1 cellular context compared by ENCODE assay signal in the genomic region with DNA sequence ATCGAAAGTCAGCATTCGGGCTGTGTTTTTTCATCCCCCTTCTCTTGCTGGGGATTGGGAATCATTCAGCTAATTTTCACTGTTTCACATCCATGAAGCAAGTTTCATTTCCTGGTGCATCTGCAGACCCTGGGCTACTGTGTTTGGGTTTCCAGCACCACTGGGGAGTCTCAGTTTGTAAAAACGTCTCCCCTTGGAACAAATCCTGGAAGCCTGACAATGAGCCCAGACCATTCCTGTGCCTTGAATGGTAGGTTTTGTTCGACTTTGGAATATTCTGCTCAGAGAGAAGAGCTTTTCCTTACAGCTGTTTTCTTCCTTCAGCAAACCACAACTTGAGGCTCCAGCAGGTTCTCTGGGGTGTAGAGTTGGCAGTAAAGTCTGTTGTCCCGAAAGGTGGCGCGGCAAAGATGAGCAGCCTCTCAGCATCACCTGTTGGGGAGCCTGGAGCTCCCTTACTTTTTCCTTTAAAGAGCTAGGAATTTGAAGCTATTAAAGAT.
TF ChIP-seq lines count a peak whose summit lies in the region.

No MANE protein-coding gene starts in this region.

TF ChIP-seq in WTC11, 78 proteins besides CTCF, POLR2A, EP300 and RAD21 (continued from another document):
- TF ChIP-seq, protein P1, sequence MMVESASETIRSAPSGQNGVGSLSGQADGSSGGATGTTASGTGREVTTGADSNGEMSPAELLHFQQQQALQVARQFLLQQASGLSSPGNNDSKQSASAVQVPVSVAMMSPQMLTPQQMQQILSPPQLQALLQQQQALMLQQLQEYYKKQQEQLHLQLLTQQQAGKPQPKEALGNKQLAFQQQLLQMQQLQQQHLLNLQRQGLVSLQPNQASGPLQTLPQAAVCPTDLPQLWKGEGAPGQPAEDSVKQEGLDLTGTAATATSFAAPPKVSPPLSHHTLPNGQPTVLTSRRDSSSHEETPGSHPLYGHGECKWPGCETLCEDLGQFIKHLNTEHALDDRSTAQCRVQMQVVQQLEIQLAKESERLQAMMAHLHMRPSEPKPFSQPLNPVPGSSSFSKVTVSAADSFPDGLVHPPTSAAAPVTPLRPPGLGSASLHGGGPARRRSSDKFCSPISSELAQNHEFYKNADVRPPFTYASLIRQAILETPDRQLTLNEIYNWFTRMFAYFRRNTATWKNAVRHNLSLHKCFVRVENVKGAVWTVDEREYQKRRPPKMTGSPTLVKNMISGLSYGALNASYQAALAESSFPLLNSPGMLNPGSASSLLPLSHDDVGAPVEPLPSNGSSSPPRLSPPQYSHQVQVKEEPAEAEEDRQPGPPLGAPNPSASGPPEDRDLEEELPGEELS (CRISPR knock-in tag; IDR thresholded peaks at IDR 0.05), result no peak
- TF ChIP-seq OVOL2 (CRISPR knock-in tag; IDR thresholded peaks at IDR 0.05; ENCODE audit: borderline replicate concordance) (no peak), ZNF423 (CRISPR knock-in tag; IDR thresholded peaks at IDR 0.05) (no peak), HMGA2 (CRISPR knock-in tag; IDR thresholded peaks at IDR 0.05) (no peak)
- TF ChIP-seq, protein P2, sequence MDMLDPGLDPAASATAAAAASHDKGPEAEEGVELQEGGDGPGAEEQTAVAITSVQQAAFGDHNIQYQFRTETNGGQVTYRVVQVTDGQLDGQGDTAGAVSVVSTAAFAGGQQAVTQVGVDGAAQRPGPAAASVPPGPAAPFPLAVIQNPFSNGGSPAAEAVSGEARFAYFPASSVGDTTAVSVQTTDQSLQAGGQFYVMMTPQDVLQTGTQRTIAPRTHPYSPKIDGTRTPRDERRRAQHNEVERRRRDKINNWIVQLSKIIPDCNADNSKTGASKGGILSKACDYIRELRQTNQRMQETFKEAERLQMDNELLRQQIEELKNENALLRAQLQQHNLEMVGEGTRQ (CRISPR knock-in tag; IDR thresholded peaks at IDR 0.05), result no peak
